Comparison of ENCODE assay signal across 24 cellular contexts in the genomic region with DNA sequence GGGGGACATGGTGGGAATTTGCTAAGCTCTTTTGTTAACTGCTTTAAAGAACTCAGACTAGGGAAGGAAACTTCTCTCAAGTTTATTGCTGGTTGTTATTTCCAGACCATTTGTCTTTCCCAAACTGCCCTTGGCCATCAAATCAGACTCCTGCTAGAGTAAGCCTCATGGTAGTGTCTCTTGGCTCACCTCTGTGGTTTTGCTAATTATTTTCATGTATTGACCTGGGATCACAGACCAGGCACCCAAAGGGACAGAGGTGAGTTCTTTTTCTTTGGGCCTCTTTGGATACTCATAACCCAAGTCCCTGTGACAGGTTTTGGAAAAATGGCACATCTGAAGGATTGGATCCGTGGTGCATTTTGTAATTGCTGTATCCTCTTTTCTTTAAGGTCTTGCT. TPM values are rescaled to one million over a fixed set of nuclear protein-coding genes. Genes with fewer than 3 reads are reported as not detected.
DNase-seq lines count a peak whose midpoint lies in the region; ATAC-seq and TF ChIP-seq lines count a peak whose summit lies in the region.
"Had no signal": no experiment of that assay in that cellular context is flagged by ENCODE, and none has a peak within 500 bp of the region (broad histone marks: within the 10 kb centered on the region; RNA-seq: fewer than 3 reads in every experiment).

No MANE protein-coding gene starts in this region.

- peak overlapping the region; percentile 14 to 82 (median 65) for H3K27ac Mint-ChIP-seq in CD14-positive monocyte
- no peak overlapping the region for H3K27ac Mint-ChIP-seq in nephron progenitor cell
- H3K27ac Mint-ChIP-seq: B cell; CD4-positive, CD25-positive, alpha-beta regulatory T cell had no signal

- peak overlapping the region; percentile 17 for H3K27ac ChIP-seq in adipose tissue (ENCODE audit: low read depth, low read length)
- H3K27ac ChIP-seq in stomach smooth muscle (ENCODE audit: low read length): peak overlapping the region; percentile 24
- H3K27ac ChIP-seq: A549, KMS-11 had no signal

- no peaks in the 10 kb centered on the region for H3K9me3 ChIP-seq in stomach smooth muscle (ENCODE audit: control insufficient read depth in 2 of 2, low read length in 2 of 2)
- H3K9me3 ChIP-seq: A549 had no signal

- ATAC-seq in HG02970 (IDR thresholded peaks at IDR 0.05; ENCODE audit: low FRiP score, unreplicated experiment): no peak
- ATAC-seq: A549, Panc1, SK-N-SH treated with all-trans-retinoic acid at 6 μM for 48 hours had no signal

- DNase-seq in CD14-positive monocyte (ENCODE audit: low spot score) (no peak), islet precursor cell (peak; percentile 61), GDM1 (lab: John Stamatoyannopoulos, UW) (no peak), nephron progenitor cell (no peak)
- DNase-seq: CD4-positive, CD25-positive, alpha-beta regulatory T cell; DMS79; GOT3; HCEC 1CT; IMR-90; MV-4-11; NCI-H1105 treated with DMSO at 0.1 percent for 48 hours; NCI-H2029 treated with DMSO at 0.1 percent for 48 hours; NCI-H226; NCI-H510A treated with DMSO at 0.1 percent for 48 hours; NCI-H774; NK-92 treated with Interleukin-12 subunit alpha and Interleukin-12 subunit beta, amount 100 ng/mL, for 24 hours had no signal

- H3K36me3 Mint-ChIP-seq in CD14-positive monocyte (peaks cover 50 to 66% of the 10 kb centered on the region in 2 donors), nephron progenitor cell (ENCODE audit: low read depth) (peaks cover 27% of the 10 kb centered on the region)

- H3K4me1 Mint-ChIP-seq in CD14-positive monocyte (peaks cover 94% of the 10 kb centered on the region), nephron progenitor cell (peaks cover 68% of the 10 kb centered on the region)

- TF ChIP-seq CTCF in CD14-positive monocyte (IDR thresholded peaks at IDR 0.05) (no peak), nephron progenitor cell (IDR thresholded peaks at IDR 0.05) (no peak)

- H3K4me3 Mint-ChIP-seq in CD14-positive monocyte (peak overlapping the region in 1 of 2 donors; percentile 18), nephron progenitor cell (no peak overlapping the region)
- H3K4me3 Mint-ChIP-seq: B cell; CD4-positive, CD25-positive, alpha-beta regulatory T cell had no signal

- H3K9ac ChIP-seq in stomach smooth muscle (ENCODE audit: low read length in 2 of 2): no peak overlapping the region
- H3K9ac ChIP-seq: KMS-11 had no signal

- intact Hi-C loops in CD14-positive monocyte (cut with micrococcal nuclease): no loop called here

- 52 to 84% (median 58%) methylated on average over 1 of the region's 1 CpG for WGBS in adipose tissue, 3 donors

- H3K27me3 Mint-ChIP-seq in CD14-positive monocyte (ENCODE audit: low read depth in 3 of 3): no peaks in the 10 kb centered on the region
- H3K27me3 Mint-ChIP-seq in nephron progenitor cell (ENCODE audit: low read depth, poor library complexity): peaks cover 4% of the 10 kb centered on the region
- H3K27me3 Mint-ChIP-seq: B cell; CD4-positive, CD25-positive, alpha-beta regulatory T cell had no signal

- H3K9me3 Mint-ChIP-seq in CD14-positive monocyte (no peaks in the 10 kb centered on the region), nephron progenitor cell (peaks cover 5% of the 10 kb centered on the region)

- H3K4me3 ChIP-seq in stomach smooth muscle (ENCODE audit: low read length in 2 of 2): no peak overlapping the region
- H3K4me3 ChIP-seq: A549 had no signal

- H3K36me3 ChIP-seq in stomach smooth muscle (ENCODE audit: control insufficient read depth in 2 of 2, insufficient read depth in 2 of 2, low read length in 2 of 2): peaks cover 6 to 8% of the 10 kb centered on the region in 2 donors

- H3K27me3 ChIP-seq in stomach smooth muscle (ENCODE audit: control insufficient read depth in 1 of 2, insufficient read depth in 2 of 2, low read length in 2 of 2): no peaks in the 10 kb centered on the region

- H3K4me1 ChIP-seq in stomach smooth muscle (ENCODE audit: control insufficient read depth, insufficient read depth, low read length): peaks cover 45% of the 10 kb centered on the region

RNA-seq across cellular contexts. Expression of a gene that starts 11.2 kb away (rescaled TPM):
- polyA plus RNA-seq in CD14-positive monocyte (10 to 100 TPM in 1 of 2 donors, 1 to 10 TPM in 1; 6.8 to 11.7 TPM), adipose tissue (1 to 10 TPM; 3.3 to 7.7 (median 4.4) TPM)
